ENCODE assay signal across 9 cellular contexts in genomic region chr14:105247715-105248367, GRCh38. TPM values are rescaled to one million over a fixed set of nuclear protein-coding genes. Genes with fewer than 3 reads are reported as not detected.
DNase-seq lines count a peak whose midpoint lies in the region; ATAC-seq, FAIRE-seq and TF ChIP-seq lines count a peak whose summit lies in the region.
"Had no signal": no experiment of that assay in that cellular context is flagged by ENCODE, and none has a peak within 500 bp of the region (broad histone marks: within the 10 kb centered on the region; RNA-seq: fewer than 3 reads in every experiment).

No MANE protein-coding gene starts in this region.

- H4K12ac ChIP-seq in trophoblast cell (ENCODE audit: low read depth, low read length): peak overlapping the region; percentile 75

- peak overlapping the region; percentile 50 for H3K18ac ChIP-seq in trophoblast cell (ENCODE audit: low read length)

- H3K4me1 ChIP-seq in OCI-LY7 (ENCODE audit: insufficient read depth, low read length, poor library complexity, severe bottlenecking) (peaks cover 5% of the 10 kb centered on the region), fibroblast of lung (ENCODE audit: control insufficient read depth, extremely low read depth, insufficient read depth, low read length) (peaks cover 8% of the 10 kb centered on the region), trophoblast cell (ENCODE audit: control insufficient read depth in 1 of 2, insufficient read depth in 2 of 2, low read length in 2 of 2) (peaks cover 8 to 10% of the 10 kb centered on the region in 2 experiments)

- no peak for DNase-seq in OCI-LY7 (ENCODE audit: low spot score)
- DNase-seq in fibroblast of lung (ENCODE audit: low read depth in 2 of 2): no peak
- peak; percentile 41 to 96 for DNase-seq in trophoblast cell
- no peak for DNase-seq in KBM-7
- no peak for DNase-seq in frontal cortex (ENCODE audit: low spot score in 2 of 2)

- no peak overlapping the region for H2BK12ac ChIP-seq in trophoblast cell (ENCODE audit: low read length)

- intact Hi-C loops in OCI-LY7 (cut with micrococcal nuclease; ENCODE audit: unreplicated experiment): no loop called here

- CTCF ChIA-PET in OCI-LY7 (lab: Charles Lee; ENCODE audit: unreplicated experiment): no interaction called here

- peak overlapping the region; percentile 67 for H3K14ac ChIP-seq in trophoblast cell (ENCODE audit: low read length)

- no CpG with 5 or more reads among the region's 42 CpGs for WGBS in trophoblast cell (ENCODE audit: extremely low coverage, insufficient coverage, insufficient read length)

- H3K4me3 ChIP-seq in OCI-LY7 (ENCODE audit: low read depth, low read length, poor library complexity, severe bottlenecking) (peak overlapping the region; percentile 67), fibroblast of lung (replicated peaks in 1 of 4; ENCODE audit: control extremely low read depth in 1 of 4, insufficient read depth in 1 of 4, low read depth in 3 of 4, low read length in 4 of 4) (peak overlapping the region; percentile 42 to 67 (median 56)), trophoblast cell (ENCODE audit: low read depth, low read length) (peak overlapping the region; percentile 70)

- H4K91ac ChIP-seq in trophoblast cell (ENCODE audit: low read depth, low read length): peak overlapping the region; percentile 21

- POLR2A ChIA-PET in OCI-LY7 (lab: Charles Lee): no interaction called here

- H4K20me1 ChIP-seq in OCI-LY7 (ENCODE audit: insufficient read depth, low read length) (no peaks in the 10 kb centered on the region), fibroblast of lung (ENCODE audit: control insufficient read depth, extremely low read depth, insufficient read depth, low read length) (no peaks in the 10 kb centered on the region)

- no peaks in the 10 kb centered on the region for H3K79me2 ChIP-seq in OCI-LY7 (ENCODE audit: insufficient read depth, low read depth, low read length)
- peaks cover 16% of the 10 kb centered on the region for H3K79me2 ChIP-seq in fibroblast of lung (ENCODE audit: control insufficient read depth, insufficient read depth, low read length)
- H3K79me2 ChIP-seq in trophoblast cell (ENCODE audit: control insufficient read depth, insufficient read depth, low read length, poor library complexity): peaks cover 1% of the 10 kb centered on the region

- H2BK5ac ChIP-seq in trophoblast cell (ENCODE audit: low read depth, low read length, poor library complexity): no peak overlapping the region

- no peaks in the 10 kb centered on the region; the same call in 1 of the 2 replicates for H3K36me3 ChIP-seq in OCI-LY7 (ENCODE audit: insufficient read depth, low read length)
- peaks cover 17% of the 10 kb centered on the region for H3K36me3 ChIP-seq in fibroblast of lung (ENCODE audit: control insufficient read depth, insufficient read depth, low read length)
- peaks cover 23 to 37% of the 10 kb centered on the region in 2 experiments for H3K36me3 ChIP-seq in trophoblast cell (ENCODE audit: control insufficient read depth in 1 of 2, insufficient read depth in 2 of 2, low read length in 2 of 2)

- no peaks in the 10 kb centered on the region for H3K9me2 ChIP-seq in OCI-LY7 (ENCODE audit: insufficient read depth, low read length)

- H2AK5ac ChIP-seq in trophoblast cell (ENCODE audit: low read length): no peak overlapping the region

- H3K79me1 ChIP-seq in trophoblast cell (ENCODE audit: low read length): peaks cover 11% of the 10 kb centered on the region

- H4K8ac ChIP-seq in trophoblast cell (ENCODE audit: low read depth, low read length): peak overlapping the region; percentile 79

- H2BK120ac ChIP-seq in trophoblast cell (ENCODE audit: insufficient read depth, low read length, poor library complexity): no peak overlapping the region

- no peak overlapping the region for H3K23ac ChIP-seq in trophoblast cell (ENCODE audit: low read length)

- H3K9ac ChIP-seq in fibroblast of lung (ENCODE audit: insufficient read depth, low read length) (peak overlapping the region; percentile 40), trophoblast cell (ENCODE audit: low read length) (peak overlapping the region; percentile 69)

- peak; percentile 33 for ATAC-seq in GM19372 (IDR thresholded peaks at IDR 0.05; ENCODE audit: low read depth, unreplicated experiment)
- ATAC-seq in GM18861 (IDR thresholded peaks at IDR 0.05; ENCODE audit: unreplicated experiment): no peak
- ATAC-seq in HG02588 (IDR thresholded peaks at IDR 0.05; ENCODE audit: unreplicated experiment): no peak

- peak overlapping the region; percentile 67 for H3K4me2 ChIP-seq in OCI-LY7 (ENCODE audit: low read length)
- H3K4me2 ChIP-seq in fibroblast of lung (ENCODE audit: extremely low read depth, insufficient read depth, low read length): peak overlapping the region; percentile 69
- H3K4me2 ChIP-seq in trophoblast cell (ENCODE audit: low read length): peak overlapping the region; percentile 84

- no peaks in the 10 kb centered on the region for H3K27me3 ChIP-seq in fibroblast of lung (ENCODE audit: control insufficient read depth, insufficient read depth, low read length)
- H3K27me3 ChIP-seq in trophoblast cell (ENCODE audit: insufficient read depth, low read length): no peaks in the 10 kb centered on the region

- in situ Hi-C loops in KBM-7 (cut with MboI; ENCODE audit: low pct_unique_long_range_greater_than_20kb, low sequenced_read_pairs): no loop called here

- TF ChIP-seq CTCF in OCI-LY7 (conservative IDR thresholded peaks at IDR 0.05; ENCODE audit: low read length) (no peak), fibroblast of lung (conservative IDR thresholded peaks at IDR 0.05 in 1 of 2, IDR thresholded peaks at IDR 0.05 in 1 of 2; ENCODE audit: low read depth in 1 of 2, low read length in 2 of 2) (no peak)

- no peak overlapping the region for H3K4ac ChIP-seq in trophoblast cell (ENCODE audit: low read depth, low read length)

- H3K27ac ChIP-seq in OCI-LY7 (ENCODE audit: low read depth, low read length, poor library complexity, severe bottlenecking) (no peak overlapping the region), fibroblast of lung (ENCODE audit: insufficient read depth, low read length) (peak overlapping the region; percentile 59), trophoblast cell (ENCODE audit: low read depth, low read length) (no peak overlapping the region)

- H2AFZ ChIP-seq in OCI-LY7 (ENCODE audit: low read length): no peak overlapping the region; the same call in 1 of the 2 replicates
- H2AFZ ChIP-seq in fibroblast of lung (ENCODE audit: low read length): peak overlapping the region; percentile 79
- H2AFZ ChIP-seq in trophoblast cell (ENCODE audit: insufficient read depth, low read length, poor library complexity): peak overlapping the region; percentile 78

- FAIRE-seq in frontal cortex (lab: Jason Lieb, UNC): no peak
- FAIRE-seq: TTC549 had no signal

- H3K9me3 ChIP-seq in OCI-LY7 (ENCODE audit: low read length) (no peaks in the 10 kb centered on the region), fibroblast of lung (ENCODE audit: control insufficient read depth, insufficient read depth, low read depth, low read length) (no peaks in the 10 kb centered on the region), trophoblast cell (ENCODE audit: insufficient read depth, low read depth, low read length) (no peaks in the 10 kb centered on the region)

- BruUV-seq in OCI-LY7 (replicated peaks; lab: Mats Ljungman, UMichigan): no TSS peak

RNA-seq across cellular contexts. Expression of gene BTBD6, which starts 0.5 kb away (rescaled TPM):
- 27.9 and 30.0 TPM in 2 replicates for total RNA-seq in OCI-LY7 (2014; rRNA removed; shearing (Covaris generic))
- 5.7 and 6.9 TPM in 2 replicates for total RNA-seq in OCI-LY7 (2022)
- 39.5 and 49.9 TPM in 2 replicates for total RNA-seq in fibroblast of lung
- polyA plus RNA-seq in fibroblast of lung: 31.9 and 44.9 TPM in 2 replicates
- polyA plus RNA-seq in fibroblast of lung (2012): 36.5 and 52.3 TPM in 2 replicates
- polyA minus RNA-seq in fibroblast of lung (ENCODE audit: low replicate concordance): 47.0 and 59.8 TPM in 2 replicates
- 18.3 and 18.8 TPM in 2 replicates for polyA plus RNA-seq in trophoblast cell (2013)
- total RNA-seq in frontal cortex: 52.2 TPM

RNA-seq across cellular contexts. Expression of gene BRF1, which starts 53.0 kb away (rescaled TPM):
- 23.7 and 25.5 TPM in 2 replicates for total RNA-seq in OCI-LY7 (2014; rRNA removed; shearing (Covaris generic))
- total RNA-seq in OCI-LY7 (2022) (26.4 and 27.0 TPM in 2 replicates), fibroblast of lung (26.5 and 33.4 TPM in 2 replicates), frontal cortex (60.7 TPM)
- 7.4 and 8.4 TPM in 2 replicates for polyA plus RNA-seq in fibroblast of lung
- 17.0 and 17.3 TPM in 2 replicates for polyA plus RNA-seq in fibroblast of lung (2012)
- 29.3 and 37.6 TPM in 2 replicates for polyA minus RNA-seq in fibroblast of lung (ENCODE audit: low replicate concordance)
- polyA plus RNA-seq in trophoblast cell (2013): 10.2 and 10.6 TPM in 2 replicates

Comparison
In these comparisons a context has a peak if more than half of its experiments do, and no peak if none do; other contexts are left out.
1. DNase-seq: peak in trophoblast cell (2 of 2); none in OCI-LY7 (single experiment), fibroblast of lung (0 of 2), KBM-7 (single experiment) and frontal cortex (0 of 2).
2. Peak in every context shown above with its lines, with median percentiles within 50 percentile points of each other: H3K4me2 ChIP-seq and H3K4me3 ChIP-seq.